Comparison of ENCODE assay signal across 1 cellular context in the genomic region with DNA sequence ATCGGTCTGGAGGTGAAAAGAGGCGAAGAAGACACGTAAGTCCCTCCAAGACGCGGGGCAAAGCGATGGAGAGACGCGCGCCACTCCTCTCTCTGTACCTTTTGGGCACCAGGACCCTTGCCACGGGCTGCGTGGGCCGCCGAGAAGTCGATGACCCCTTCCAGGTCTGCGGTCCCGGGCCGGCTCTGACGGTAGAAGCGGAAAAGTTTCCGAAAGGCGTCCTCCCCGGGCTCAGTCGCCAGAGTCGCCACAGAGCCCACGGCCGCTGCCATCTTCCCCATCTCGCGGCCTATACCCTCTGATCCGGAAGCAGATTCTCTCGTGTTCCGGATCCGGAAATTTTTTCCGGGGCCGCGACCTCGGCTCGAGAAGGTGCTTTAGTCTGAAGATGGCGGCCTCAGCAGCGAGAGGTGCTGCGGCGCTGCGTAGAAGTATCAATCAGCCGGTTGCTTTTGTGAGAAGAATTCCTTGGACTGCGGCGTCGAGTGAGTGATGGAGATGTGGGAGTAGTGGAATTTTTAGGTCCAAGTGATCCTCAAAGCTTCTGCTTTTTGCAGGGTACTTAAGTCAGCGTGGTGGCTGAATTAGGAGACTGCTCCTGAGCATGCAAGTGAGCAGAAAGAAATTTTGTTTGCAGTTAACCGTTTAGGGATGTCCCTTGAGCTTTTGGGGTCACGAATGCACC.
A peak's percentile ranks its signal among the peaks of the same experiment; 100 is the strongest.
TF ChIP-seq lines count a peak whose summit lies in the region.

A gene with protein sequence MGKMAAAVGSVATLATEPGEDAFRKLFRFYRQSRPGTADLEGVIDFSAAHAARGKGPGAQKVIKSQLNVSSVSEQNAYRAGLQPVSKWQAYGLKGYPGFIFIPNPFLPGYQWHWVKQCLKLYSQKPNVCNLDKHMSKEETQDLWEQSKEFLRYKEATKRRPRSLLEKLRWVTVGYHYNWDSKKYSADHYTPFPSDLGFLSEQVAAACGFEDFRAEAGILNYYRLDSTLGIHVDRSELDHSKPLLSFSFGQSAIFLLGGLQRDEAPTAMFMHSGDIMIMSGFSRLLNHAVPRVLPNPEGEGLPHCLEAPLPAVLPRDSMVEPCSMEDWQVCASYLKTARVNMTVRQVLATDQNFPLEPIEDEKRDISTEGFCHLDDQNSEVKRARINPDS (minus strand): TSS at position 300 of the 685 bp plus-strand sequence. CDS start 19 bp downstream, at position 281.
SLIRP (plus strand) TSS at position 380 of the 685 bp plus-strand sequence; CDS start at position 389, 9 bp downstream.

TF ChIP-seq in HepG2, 621 proteins besides CTCF, POLR2A, EP300 and RAD21 (continued from another document and continues in another):
- TF ChIP-seq ZNF503 (CRISPR knock-in tag; IDR thresholded peaks at IDR 0.05) (peak; percentile 65), MLX (CRISPR knock-in tag; IDR thresholded peaks at IDR 0.05) (no peak), EHMT2 (IDR thresholded peaks at IDR 0.05; ENCODE audit: borderline replicate concordance, low read depth, low read length) (no peak), ZNF766 (CRISPR knock-in tag; IDR thresholded peaks at IDR 0.05; ENCODE audit: borderline replicate concordance) (no peak; the same call in 1 of the 2 replicates), MIER2 (CRISPR knock-in tag; IDR thresholded peaks at IDR 0.05) (no peak), NCOA2 (CRISPR knock-in tag; IDR thresholded peaks at IDR 0.05) (peak; percentile 56; the same call in 1 of the 2 replicates), ZBTB39 (CRISPR knock-in tag; IDR thresholded peaks at IDR 0.05) (no peak), ZNF34 (CRISPR knock-in tag; IDR thresholded peaks at IDR 0.05; ENCODE audit: borderline replicate concordance) (no peak), TSC22D2 (CRISPR knock-in tag; IDR thresholded peaks at IDR 0.05; ENCODE audit: borderline replicate concordance) (peak; percentile 77; the same call in 1 of the 2 replicates), MYPOP (CRISPR knock-in tag; IDR thresholded peaks at IDR 0.05) (peak; percentile 57; the same call in 1 of the 2 replicates), ZBTB8A (CRISPR knock-in tag; IDR thresholded peaks at IDR 0.05; ENCODE audit: borderline replicate concordance, low read depth) (no peak), ZBTB7A (CRISPR knock-in tag; IDR thresholded peaks at IDR 0.05) (0 out of 2 replicates have a peak, but pooled peaks have one; percentile 35), FOSL1 (CRISPR knock-in tag; IDR thresholded peaks at IDR 0.05; ENCODE audit: borderline replicate concordance) (no peak), HMGA1 (CRISPR knock-in tag; conservative IDR thresholded peaks at IDR 0.05) (no peak), ZNF589 (CRISPR knock-in tag; conservative IDR thresholded peaks at IDR 0.05) (no peak), ZBTB37 (CRISPR knock-in tag; IDR thresholded peaks at IDR 0.05) (no peak), PCBP2 (optimal IDR thresholded peaks at IDR 0.05; ENCODE audit: low read depth, low read length, poor library complexity, severe bottlenecking) (no peak), ZNF343 (CRISPR knock-in tag; IDR thresholded peaks at IDR 0.05) (no peak), ZBTB26 (CRISPR knock-in tag; IDR thresholded peaks at IDR 0.05; ENCODE audit: borderline replicate concordance) (no peak; the same call in 1 of the 2 replicates), SNAPC5 (CRISPR knock-in tag; IDR thresholded peaks at IDR 0.05; ENCODE audit: borderline replicate concordance) (no peak)
- TF ChIP-seq, protein P1, sequence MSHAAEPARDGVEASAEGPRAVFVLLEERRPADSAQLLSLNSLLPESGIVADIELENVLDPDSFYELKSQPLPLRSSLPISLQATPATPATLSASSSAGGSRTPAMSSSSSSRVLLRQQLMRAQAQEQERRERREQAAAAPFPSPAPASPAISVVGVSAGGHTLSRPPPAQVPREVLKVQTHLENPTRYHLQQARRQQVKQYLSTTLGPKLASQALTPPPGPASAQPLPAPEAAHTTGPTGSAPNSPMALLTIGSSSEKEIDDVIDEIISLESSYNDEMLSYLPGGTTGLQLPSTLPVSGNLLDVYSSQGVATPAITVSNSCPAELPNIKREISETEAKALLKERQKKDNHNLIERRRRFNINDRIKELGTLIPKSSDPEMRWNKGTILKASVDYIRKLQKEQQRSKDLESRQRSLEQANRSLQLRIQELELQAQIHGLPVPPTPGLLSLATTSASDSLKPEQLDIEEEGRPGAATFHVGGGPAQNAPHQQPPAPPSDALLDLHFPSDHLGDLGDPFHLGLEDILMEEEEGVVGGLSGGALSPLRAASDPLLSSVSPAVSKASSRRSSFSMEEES (CRISPR knock-in tag; IDR thresholded peaks at IDR 0.05), result peak; percentile 74; the same call in 1 of the 2 replicates
- TF ChIP-seq, protein P2, sequence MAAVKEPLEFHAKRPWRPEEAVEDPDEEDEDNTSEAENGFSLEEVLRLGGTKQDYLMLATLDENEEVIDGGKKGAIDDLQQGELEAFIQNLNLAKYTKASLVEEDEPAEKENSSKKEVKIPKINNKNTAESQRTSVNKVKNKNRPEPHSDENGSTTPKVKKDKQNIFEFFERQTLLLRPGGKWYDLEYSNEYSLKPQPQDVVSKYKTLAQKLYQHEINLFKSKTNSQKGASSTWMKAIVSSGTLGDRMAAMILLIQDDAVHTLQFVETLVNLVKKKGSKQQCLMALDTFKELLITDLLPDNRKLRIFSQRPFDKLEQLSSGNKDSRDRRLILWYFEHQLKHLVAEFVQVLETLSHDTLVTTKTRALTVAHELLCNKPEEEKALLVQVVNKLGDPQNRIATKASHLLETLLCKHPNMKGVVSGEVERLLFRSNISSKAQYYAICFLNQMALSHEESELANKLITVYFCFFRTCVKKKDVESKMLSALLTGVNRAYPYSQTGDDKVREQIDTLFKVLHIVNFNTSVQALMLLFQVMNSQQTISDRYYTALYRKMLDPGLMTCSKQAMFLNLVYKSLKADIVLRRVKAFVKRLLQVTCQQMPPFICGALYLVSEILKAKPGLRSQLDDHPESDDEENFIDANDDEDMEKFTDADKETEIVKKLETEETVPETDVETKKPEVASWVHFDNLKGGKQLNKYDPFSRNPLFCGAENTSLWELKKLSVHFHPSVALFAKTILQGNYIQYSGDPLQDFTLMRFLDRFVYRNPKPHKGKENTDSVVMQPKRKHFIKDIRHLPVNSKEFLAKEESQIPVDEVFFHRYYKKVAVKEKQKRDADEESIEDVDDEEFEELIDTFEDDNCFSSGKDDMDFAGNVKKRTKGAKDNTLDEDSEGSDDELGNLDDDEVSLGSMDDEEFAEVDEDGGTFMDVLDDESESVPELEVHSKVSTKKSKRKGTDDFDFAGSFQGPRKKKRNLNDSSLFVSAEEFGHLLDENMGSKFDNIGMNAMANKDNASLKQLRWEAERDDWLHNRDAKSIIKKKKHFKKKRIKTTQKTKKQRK (IDR thresholded peaks at IDR 0.05; ENCODE audit: low read length), result no peak
- TF ChIP-seq, protein P3, sequence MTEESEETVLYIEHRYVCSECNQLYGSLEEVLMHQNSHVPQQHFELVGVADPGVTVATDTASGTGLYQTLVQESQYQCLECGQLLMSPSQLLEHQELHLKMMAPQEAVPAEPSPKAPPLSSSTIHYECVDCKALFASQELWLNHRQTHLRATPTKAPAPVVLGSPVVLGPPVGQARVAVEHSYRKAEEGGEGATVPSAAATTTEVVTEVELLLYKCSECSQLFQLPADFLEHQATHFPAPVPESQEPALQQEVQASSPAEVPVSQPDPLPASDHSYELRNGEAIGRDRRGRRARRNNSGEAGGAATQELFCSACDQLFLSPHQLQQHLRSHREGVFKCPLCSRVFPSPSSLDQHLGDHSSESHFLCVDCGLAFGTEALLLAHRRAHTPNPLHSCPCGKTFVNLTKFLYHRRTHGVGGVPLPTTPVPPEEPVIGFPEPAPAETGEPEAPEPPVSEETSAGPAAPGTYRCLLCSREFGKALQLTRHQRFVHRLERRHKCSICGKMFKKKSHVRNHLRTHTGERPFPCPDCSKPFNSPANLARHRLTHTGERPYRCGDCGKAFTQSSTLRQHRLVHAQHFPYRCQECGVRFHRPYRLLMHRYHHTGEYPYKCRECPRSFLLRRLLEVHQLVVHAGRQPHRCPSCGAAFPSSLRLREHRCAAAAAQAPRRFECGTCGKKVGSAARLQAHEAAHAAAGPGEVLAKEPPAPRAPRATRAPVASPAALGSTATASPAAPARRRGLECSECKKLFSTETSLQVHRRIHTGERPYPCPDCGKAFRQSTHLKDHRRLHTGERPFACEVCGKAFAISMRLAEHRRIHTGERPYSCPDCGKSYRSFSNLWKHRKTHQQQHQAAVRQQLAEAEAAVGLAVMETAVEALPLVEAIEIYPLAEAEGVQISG (CRISPR knock-in tag; IDR thresholded peaks at IDR 0.05), result peak; percentile 94
- TF ChIP-seq, protein P4, sequence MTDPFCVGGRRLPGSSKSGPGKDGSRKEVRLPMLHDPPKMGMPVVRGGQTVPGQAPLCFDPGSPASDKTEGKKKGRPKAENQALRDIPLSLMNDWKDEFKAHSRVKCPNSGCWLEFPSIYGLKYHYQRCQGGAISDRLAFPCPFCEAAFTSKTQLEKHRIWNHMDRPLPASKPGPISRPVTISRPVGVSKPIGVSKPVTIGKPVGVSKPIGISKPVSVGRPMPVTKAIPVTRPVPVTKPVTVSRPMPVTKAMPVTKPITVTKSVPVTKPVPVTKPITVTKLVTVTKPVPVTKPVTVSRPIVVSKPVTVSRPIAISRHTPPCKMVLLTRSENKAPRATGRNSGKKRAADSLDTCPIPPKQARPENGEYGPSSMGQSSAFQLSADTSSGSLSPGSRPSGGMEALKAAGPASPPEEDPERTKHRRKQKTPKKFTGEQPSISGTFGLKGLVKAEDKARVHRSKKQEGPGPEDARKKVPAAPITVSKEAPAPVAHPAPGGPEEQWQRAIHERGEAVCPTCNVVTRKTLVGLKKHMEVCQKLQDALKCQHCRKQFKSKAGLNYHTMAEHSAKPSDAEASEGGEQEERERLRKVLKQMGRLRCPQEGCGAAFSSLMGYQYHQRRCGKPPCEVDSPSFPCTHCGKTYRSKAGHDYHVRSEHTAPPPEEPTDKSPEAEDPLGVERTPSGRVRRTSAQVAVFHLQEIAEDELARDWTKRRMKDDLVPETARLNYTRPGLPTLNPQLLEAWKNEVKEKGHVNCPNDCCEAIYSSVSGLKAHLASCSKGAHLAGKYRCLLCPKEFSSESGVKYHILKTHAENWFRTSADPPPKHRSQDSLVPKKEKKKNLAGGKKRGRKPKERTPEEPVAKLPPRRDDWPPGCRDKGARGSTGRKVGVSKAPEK (CRISPR knock-in tag; IDR thresholded peaks at IDR 0.05; ENCODE audit: borderline replicate concordance), result no peak
